20 cellular contexts compared by ENCODE assay signal in genomic region chr6:4731996-4732395, GRCh38.
"Had no signal": no experiment of that assay in that cellular context is flagged by ENCODE, and none has a peak within 500 bp of the region (broad histone marks: within the 10 kb centered on the region; RNA-seq: fewer than 3 reads in every experiment).

No MANE protein-coding gene starts in this region.

- H3K4me2 ChIP-seq: KMS-11 had no signal

- H3K27ac ChIP-seq: KMS-11, SJSA1, SK-N-MC had no signal

- H3K9me3 ChIP-seq: SJSA1 had no signal

- DNase-seq: IMR-90, Kasumi-1, MV-4-11, NCI-H1048, NCI-H1105, NCI-H1417, NCI-H1436 treated with DMSO at 0.1 percent for 48 hours, NCI-H1694, NCI-H187 treated with DMSO at 0.1 percent for 48 hours, NCI-H2171 treated with DMSO at 0.1 percent for 48 hours, NCI-H524, NCI-H69, NCI-H774, PC-3, Right ventricle myocardium superior, SIG-M5 had no signal

- H3K36me3 ChIP-seq: SJSA1 had no signal

- H3K9ac ChIP-seq: KMS-11 had no signal

- H3K27me3 ChIP-seq: SJSA1 had no signal

- FAIRE-seq: HepG2 had no signal
